ENCODE assay signal across 14 cellular contexts in genomic region chr14:62143235-62143634, GRCh38.
DNase-seq lines count a peak whose midpoint lies in the region; ATAC-seq and TF ChIP-seq lines count a peak whose summit lies in the region.
"Had no signal": no experiment of that assay in that cellular context is flagged by ENCODE, and none has a peak within 500 bp of the region (broad histone marks: within the 10 kb centered on the region; RNA-seq: fewer than 3 reads in every experiment).

No MANE protein-coding gene starts in this region.

- peaks cover 12% of the 10 kb centered on the region for H3K27me3 ChIP-seq in RWPE2 (ENCODE audit: insufficient read depth, poor library complexity, severe bottlenecking)
- H3K27me3 ChIP-seq in WERI-Rb-1 (ENCODE audit: insufficient read depth, low read depth, severe bottlenecking) = no peaks in the 10 kb centered on the region
- H3K27me3 ChIP-seq: BLaER1 treated with 17β-estradiol and CSF1 and Interleukin-3, amounts not matched to agents 10 nM and 100 nM; body of pancreas had no signal

- DNase-seq in G401 (ENCODE audit: low spot score) = peak; percentile 61
- DNase-seq in RWPE2 (ENCODE audit: low spot score) = no peak
- DNase-seq in fibroblast of the conjunctiva (ENCODE audit: low read depth) = peak; percentile 2
- DNase-seq in retinal pigment epithelial cell (ENCODE audit: low read depth) = peak; percentile 61
- no peak for DNase-seq in activated T-cell treated with anti-CD3 and anti-CD28 coated beads, Interleukin-2, amount 50 U/mL, for 4 hours
- no peak for DNase-seq in WERI-Rb-1
- DNase-seq: activated CD4-positive, alpha-beta memory T cell treated with anti-CD3 and anti-CD28 coated beads, Interleukin-2, amount 10 ng/mL, durations not matched to agents 7 days and 5 days; effector memory CD4-positive, alpha-beta T cell; NCI-H2171 treated with DMSO at 0.1 percent for 48 hours had no signal

- peaks cover 25% of the 10 kb centered on the region for H3K27me3 Mint-ChIP-seq in activated T-cell treated with anti-CD3 and anti-CD28 coated beads, Interleukin-2, amount 50 U/mL, for 4 hours (ENCODE audit: low read depth)

- H3K36me3 Mint-ChIP-seq in activated T-cell treated with anti-CD3 and anti-CD28 coated beads, Interleukin-2, amount 50 U/mL, for 4 hours (ENCODE audit: insufficient read depth) = no peaks in the 10 kb centered on the region

- no peak overlapping the region for H3K4me3 Mint-ChIP-seq in activated T-cell treated with anti-CD3 and anti-CD28 coated beads, Interleukin-2, amount 50 U/mL, for 4 hours
- H3K4me3 Mint-ChIP-seq: activated CD4-positive, alpha-beta memory T cell treated with anti-CD3 and anti-CD28 coated beads, Interleukin-2, amount 10 ng/mL, durations not matched to agents 7 days and 5 days had no signal

- H3K36me3 ChIP-seq in RWPE2 (ENCODE audit: low read depth) (no peaks in the 10 kb centered on the region), WERI-Rb-1 (no peaks in the 10 kb centered on the region)
- H3K36me3 ChIP-seq: BLaER1 treated with 17β-estradiol and CSF1 and Interleukin-3, amounts not matched to agents 10 nM and 100 nM had no signal

- no peaks in the 10 kb centered on the region for H3K4me1 ChIP-seq in RWPE2 (ENCODE audit: insufficient read depth, poor library complexity, severe bottlenecking)
- H3K4me1 ChIP-seq: BLaER1 treated with 17β-estradiol and CSF1 and Interleukin-3, amounts not matched to agents 10 nM and 100 nM; body of pancreas had no signal

- no peaks in the 10 kb centered on the region for H3K9me3 ChIP-seq in RWPE2 (ENCODE audit: severe bottlenecking)
- H3K9me3 ChIP-seq in WERI-Rb-1 (ENCODE audit: severe bottlenecking) = no peaks in the 10 kb centered on the region
- H3K9me3 ChIP-seq: body of pancreas had no signal

- no peaks in the 10 kb centered on the region for H3K4me1 Mint-ChIP-seq in activated T-cell treated with anti-CD3 and anti-CD28 coated beads, Interleukin-2, amount 50 U/mL, for 4 hours (ENCODE audit: low read depth)
- H3K4me1 Mint-ChIP-seq: activated CD4-positive, alpha-beta memory T cell treated with anti-CD3 and anti-CD28 coated beads, Interleukin-2, amount 10 ng/mL, durations not matched to agents 7 days and 5 days had no signal

- ATAC-seq in RWPE2 (ENCODE audit: low read depth) (peak; percentile 53; the same call in 1 of the 3 replicates), GM21723 (IDR thresholded peaks at IDR 0.05; ENCODE audit: unreplicated experiment) (no peak), GM21528 (IDR thresholded peaks at IDR 0.05; ENCODE audit: low FRiP score, unreplicated experiment) (no peak)
- no peak for ATAC-seq in activated T-cell treated with anti-CD3 and anti-CD28 coated beads, Interleukin-2, amount 50 U/mL, for 4 hours
- ATAC-seq: body of pancreas had no signal

- in situ Hi-C loops in G401 (cut with HindIII; ENCODE audit: low sequenced_read_pairs) = no loop called here

- no peak for TF ChIP-seq CTCF in RWPE2 (IDR thresholded peaks at IDR 0.05; ENCODE audit: poor library complexity, severe bottlenecking)
- no peak for TF ChIP-seq CTCF in retinal pigment epithelial cell (conservative IDR thresholded peaks at IDR 0.05; ENCODE audit: low read depth, low read length)
- no peak for TF ChIP-seq CTCF in WERI-Rb-1 (IDR thresholded peaks at IDR 0.05; ENCODE audit: low read depth, low read length)

- H3K27ac ChIP-seq in RWPE2 (ENCODE audit: poor library complexity, severe bottlenecking) = no peak overlapping the region
- no peak overlapping the region for H3K27ac ChIP-seq in WERI-Rb-1
- H3K27ac ChIP-seq: BLaER1 treated with 17β-estradiol and CSF1 and Interleukin-3, amounts not matched to agents 10 nM and 100 nM; body of pancreas had no signal

- peaks cover 17% of the 10 kb centered on the region for H3K9me3 Mint-ChIP-seq in activated T-cell treated with anti-CD3 and anti-CD28 coated beads, Interleukin-2, amount 50 U/mL, for 4 hours
- H3K9me3 Mint-ChIP-seq: activated CD4-positive, alpha-beta memory T cell treated with anti-CD3 and anti-CD28 coated beads, Interleukin-2, amount 10 ng/mL, durations not matched to agents 7 days and 5 days; activated T-helper 2 cell treated with anti-CD3 and anti-CD28 coated beads, Interferon-gamma antibody, Interleukin-2, Interleukin-4, amounts not matched to agents 10 μg/mL and 5 μg/mL and 100 μg/mL, durations not matched to agents 14 hours and 24 hours and 36 hours had no signal

- no peak overlapping the region for H3K4me3 ChIP-seq in RWPE2 (ENCODE audit: severe bottlenecking)
- no peak overlapping the region for H3K4me3 ChIP-seq in retinal pigment epithelial cell (ENCODE audit: low read length)
- H3K4me3 ChIP-seq in WERI-Rb-1 (ENCODE audit: low read depth, low read length) = no peak overlapping the region
- H3K4me3 ChIP-seq: BLaER1 treated with 17β-estradiol and CSF1 and Interleukin-3, amounts not matched to agents 10 nM and 100 nM; body of pancreas had no signal

Comparison
In these comparisons a context has a peak if more than half of its experiments do, and no peak if none do; other contexts are left out.
1. DNase-seq: peak in G401 (single experiment), fibroblast of the conjunctiva (single experiment) and retinal pigment epithelial cell (single experiment); none in RWPE2 (single experiment), activated T-cell treated with anti-CD3 and anti-CD28 coated beads, Interleukin-2, amount 50 U/mL, for 4 hours (single experiment) and WERI-Rb-1 (single experiment).